ENCODE assay signal across 33 cellular contexts in genomic region chr12:113713156-113713555, GRCh38.
"Had no signal": no experiment of that assay in that cellular context is flagged by ENCODE, and none has a peak within 500 bp of the region (broad histone marks: within the 10 kb centered on the region; RNA-seq: fewer than 3 reads in every experiment).

No MANE protein-coding gene starts in this region.

- H3K36me3 ChIP-seq: MG63 had no signal

- H3K4me3 ChIP-seq: MG63 had no signal

- H3K9me3 ChIP-seq: MG63 had no signal

- DNase-seq: Kasumi-1, MG63, MM.1S, MV-4-11, NCI-H1048, NCI-H1092, NCI-H1092 treated with DMSO at 0.1 percent for 48 hours, NCI-H1105, NCI-H1105 treated with DMSO at 0.1 percent for 48 hours, NCI-H1417, NCI-H1417 treated with DMSO at 0.1 percent for 48 hours, NCI-H1436, NCI-H1436 treated with DMSO at 0.1 percent for 48 hours, NCI-H146, NCI-H1694, NCI-H1694 treated with DMSO at 0.1 percent for 48 hours, NCI-H187, NCI-H187 treated with DMSO at 0.1 percent for 48 hours, NCI-H1930, NCI-H2029, NCI-H2029 treated with DMSO at 0.1 percent for 48 hours, NCI-H2081, NCI-H2081 treated with DMSO at 0.1 percent for 48 hours, NCI-H2171, NCI-H2227 treated with DMSO at 0.1 percent for 48 hours, NCI-H226, NCI-H345, NCI-H446, NCI-H446 treated with DMSO at 0.1 percent for 48 hours, NCI-H510A, NCI-H510A treated with DMSO at 0.1 percent for 48 hours, NCI-H524 treated with DMSO at 0.1 percent for 48 hours, NCI-H526 had no signal
